1 cellular context compared by ENCODE assay signal in the genomic region with DNA sequence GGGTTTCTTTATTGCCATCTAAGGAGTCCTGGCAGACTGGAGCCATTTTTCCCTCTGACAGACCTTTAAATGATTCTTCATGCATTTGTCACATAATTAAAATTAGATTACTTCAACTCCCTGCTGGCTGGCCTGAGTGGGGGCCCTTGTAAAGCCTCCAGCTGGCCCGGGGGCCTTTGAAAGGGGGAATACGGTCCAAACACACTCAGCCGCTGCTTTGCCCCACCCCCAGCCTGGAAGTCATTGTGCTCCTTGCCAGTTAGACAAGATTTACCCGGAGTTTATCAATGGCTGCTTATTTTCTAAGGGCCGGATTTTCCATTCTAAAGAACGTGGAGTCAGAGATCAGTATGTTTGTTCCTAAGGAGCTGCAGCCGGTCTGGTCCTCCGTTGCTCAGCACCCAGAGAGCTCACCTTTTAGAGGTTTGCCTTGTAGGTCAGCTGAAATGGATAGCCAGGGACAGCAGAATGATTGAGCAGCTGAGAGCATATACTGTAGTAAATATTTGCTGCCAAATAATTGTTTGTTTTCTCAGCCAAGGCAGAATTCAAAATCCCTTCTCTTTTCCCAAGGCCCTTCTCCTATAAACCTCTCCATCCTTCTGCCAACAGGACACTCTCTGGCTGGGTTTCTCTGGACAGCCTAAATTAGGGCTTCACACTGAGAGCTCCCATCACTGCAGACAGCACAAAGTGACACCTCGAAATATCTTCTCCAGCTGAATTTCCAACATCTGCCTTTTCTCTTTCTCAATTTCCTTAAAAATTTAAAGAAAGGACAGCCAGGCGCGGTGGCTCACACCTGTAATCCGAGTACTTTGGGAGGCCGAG.
TF ChIP-seq lines count a peak whose summit lies in the region.

No MANE protein-coding gene starts in this region.

TF ChIP-seq in GM23338, 12 proteins besides CTCF, POLR2A, EP300 and RAD21 (continued from another document):
- TF ChIP-seq, protein P1, sequence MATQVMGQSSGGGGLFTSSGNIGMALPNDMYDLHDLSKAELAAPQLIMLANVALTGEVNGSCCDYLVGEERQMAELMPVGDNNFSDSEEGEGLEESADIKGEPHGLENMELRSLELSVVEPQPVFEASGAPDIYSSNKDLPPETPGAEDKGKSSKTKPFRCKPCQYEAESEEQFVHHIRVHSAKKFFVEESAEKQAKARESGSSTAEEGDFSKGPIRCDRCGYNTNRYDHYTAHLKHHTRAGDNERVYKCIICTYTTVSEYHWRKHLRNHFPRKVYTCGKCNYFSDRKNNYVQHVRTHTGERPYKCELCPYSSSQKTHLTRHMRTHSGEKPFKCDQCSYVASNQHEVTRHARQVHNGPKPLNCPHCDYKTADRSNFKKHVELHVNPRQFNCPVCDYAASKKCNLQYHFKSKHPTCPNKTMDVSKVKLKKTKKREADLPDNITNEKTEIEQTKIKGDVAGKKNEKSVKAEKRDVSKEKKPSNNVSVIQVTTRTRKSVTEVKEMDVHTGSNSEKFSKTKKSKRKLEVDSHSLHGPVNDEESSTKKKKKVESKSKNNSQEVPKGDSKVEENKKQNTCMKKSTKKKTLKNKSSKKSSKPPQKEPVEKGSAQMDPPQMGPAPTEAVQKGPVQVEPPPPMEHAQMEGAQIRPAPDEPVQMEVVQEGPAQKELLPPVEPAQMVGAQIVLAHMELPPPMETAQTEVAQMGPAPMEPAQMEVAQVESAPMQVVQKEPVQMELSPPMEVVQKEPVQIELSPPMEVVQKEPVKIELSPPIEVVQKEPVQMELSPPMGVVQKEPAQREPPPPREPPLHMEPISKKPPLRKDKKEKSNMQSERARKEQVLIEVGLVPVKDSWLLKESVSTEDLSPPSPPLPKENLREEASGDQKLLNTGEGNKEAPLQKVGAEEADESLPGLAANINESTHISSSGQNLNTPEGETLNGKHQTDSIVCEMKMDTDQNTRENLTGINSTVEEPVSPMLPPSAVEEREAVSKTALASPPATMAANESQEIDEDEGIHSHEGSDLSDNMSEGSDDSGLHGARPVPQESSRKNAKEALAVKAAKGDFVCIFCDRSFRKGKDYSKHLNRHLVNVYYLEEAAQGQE (IDR thresholded peaks at IDR 0.05; ENCODE audit: unreplicated experiment): no peak
- TF ChIP-seq JUNB (IDR thresholded peaks at IDR 0.05; ENCODE audit: unreplicated experiment): no peak
- TF ChIP-seq, protein P2, sequence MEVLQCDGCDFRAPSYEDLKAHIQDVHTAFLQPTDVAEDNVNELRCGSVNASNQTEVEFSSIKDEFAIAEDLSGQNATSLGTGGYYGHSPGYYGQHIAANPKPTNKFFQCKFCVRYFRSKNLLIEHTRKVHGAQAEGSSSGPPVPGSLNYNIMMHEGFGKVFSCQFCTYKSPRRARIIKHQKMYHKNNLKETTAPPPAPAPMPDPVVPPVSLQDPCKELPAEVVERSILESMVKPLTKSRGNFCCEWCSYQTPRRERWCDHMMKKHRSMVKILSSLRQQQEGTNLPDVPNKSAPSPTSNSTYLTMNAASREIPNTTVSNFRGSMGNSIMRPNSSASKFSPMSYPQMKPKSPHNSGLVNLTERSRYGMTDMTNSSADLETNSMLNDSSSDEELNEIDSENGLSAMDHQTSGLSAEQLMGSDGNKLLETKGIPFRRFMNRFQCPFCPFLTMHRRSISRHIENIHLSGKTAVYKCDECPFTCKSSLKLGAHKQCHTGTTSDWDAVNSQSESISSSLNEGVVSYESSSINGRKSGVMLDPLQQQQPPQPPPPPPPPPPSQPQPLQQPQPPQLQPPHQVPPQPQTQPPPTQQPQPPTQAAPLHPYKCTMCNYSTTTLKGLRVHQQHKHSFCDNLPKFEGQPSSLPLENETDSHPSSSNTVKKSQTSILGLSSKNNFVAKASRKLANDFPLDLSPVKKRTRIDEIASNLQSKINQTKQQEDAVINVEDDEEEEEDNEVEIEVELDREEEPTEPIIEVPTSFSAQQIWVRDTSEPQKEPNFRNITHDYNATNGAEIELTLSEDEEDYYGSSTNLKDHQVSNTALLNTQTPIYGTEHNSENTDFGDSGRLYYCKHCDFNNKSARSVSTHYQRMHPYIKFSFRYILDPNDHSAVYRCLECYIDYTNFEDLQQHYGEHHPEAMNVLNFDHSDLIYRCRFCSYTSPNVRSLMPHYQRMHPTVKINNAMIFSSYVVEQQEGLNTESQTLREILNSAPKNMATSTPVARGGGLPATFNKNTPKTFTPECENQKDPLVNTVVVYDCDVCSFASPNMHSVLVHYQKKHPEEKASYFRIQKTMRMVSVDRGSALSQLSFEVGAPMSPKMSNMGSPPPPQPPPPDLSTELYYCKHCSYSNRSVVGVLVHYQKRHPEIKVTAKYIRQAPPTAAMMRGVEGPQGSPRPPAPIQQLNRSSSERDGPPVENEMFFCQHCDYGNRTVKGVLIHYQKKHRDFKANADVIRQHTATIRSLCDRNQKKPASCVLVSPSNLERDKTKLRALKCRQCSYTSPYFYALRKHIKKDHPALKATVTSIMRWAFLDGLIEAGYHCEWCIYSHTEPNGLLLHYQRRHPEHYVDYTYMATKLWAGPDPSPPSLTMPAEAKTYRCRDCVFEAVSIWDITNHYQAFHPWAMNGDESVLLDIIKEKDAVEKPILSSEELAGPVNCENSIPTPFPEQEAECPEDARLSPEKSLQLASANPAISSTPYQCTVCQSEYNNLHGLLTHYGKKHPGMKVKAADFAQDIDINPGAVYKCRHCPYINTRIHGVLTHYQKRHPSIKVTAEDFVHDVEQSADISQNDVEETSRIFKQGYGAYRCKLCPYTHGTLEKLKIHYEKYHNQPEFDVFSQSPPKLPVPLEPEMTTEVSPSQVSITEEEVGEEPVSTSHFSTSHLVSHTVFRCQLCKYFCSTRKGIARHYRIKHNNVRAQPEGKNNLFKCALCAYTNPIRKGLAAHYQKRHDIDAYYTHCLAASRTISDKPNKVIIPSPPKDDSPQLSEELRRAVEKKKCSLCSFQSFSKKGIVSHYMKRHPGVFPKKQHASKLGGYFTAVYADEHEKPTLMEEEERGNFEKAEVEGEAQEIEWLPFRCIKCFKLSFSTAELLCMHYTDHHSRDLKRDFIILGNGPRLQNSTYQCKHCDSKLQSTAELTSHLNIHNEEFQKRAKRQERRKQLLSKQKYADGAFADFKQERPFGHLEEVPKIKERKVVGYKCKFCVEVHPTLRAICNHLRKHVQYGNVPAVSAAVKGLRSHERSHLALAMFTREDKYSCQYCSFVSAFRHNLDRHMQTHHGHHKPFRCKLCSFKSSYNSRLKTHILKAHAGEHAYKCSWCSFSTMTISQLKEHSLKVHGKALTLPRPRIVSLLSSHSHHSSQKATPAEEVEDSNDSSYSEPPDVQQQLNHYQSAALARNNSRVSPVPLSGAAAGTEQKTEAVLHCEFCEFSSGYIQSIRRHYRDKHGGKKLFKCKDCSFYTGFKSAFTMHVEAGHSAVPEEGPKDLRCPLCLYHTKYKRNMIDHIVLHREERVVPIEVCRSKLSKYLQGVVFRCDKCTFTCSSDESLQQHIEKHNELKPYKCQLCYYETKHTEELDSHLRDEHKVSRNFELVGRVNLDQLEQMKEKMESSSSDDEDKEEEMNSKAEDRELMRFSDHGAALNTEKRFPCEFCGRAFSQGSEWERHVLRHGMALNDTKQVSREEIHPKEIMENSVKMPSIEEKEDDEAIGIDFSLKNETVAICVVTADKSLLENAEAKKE (CRISPR knock-in tag; IDR thresholded peaks at IDR 0.05): no peak
- no peak for TF ChIP-seq EZH2 (IDR thresholded peaks at IDR 0.05; ENCODE audit: low read depth, unreplicated experiment)
- TF ChIP-seq NANOG (IDR thresholded peaks at IDR 0.05; ENCODE audit: borderline replicate concordance): no peak
- no peak for TF ChIP-seq CREB1 (CRISPR knock-in tag; IDR thresholded peaks at IDR 0.05; ENCODE audit: low read depth)
- TF ChIP-seq STAT1 (IDR thresholded peaks at IDR 0.05; ENCODE audit: unreplicated experiment): no peak
- TF ChIP-seq ZNF331 (CRISPR knock-in tag; IDR thresholded peaks at IDR 0.05; ENCODE audit: low read depth): no peak
- no peak for TF ChIP-seq POLR2AphosphoS5 (IDR thresholded peaks at IDR 0.05; ENCODE audit: low read depth)
- TF ChIP-seq EZH2phosphoT487 (IDR thresholded peaks at IDR 0.05; ENCODE audit: unreplicated experiment): no peak
- TF ChIP-seq, protein P3, sequence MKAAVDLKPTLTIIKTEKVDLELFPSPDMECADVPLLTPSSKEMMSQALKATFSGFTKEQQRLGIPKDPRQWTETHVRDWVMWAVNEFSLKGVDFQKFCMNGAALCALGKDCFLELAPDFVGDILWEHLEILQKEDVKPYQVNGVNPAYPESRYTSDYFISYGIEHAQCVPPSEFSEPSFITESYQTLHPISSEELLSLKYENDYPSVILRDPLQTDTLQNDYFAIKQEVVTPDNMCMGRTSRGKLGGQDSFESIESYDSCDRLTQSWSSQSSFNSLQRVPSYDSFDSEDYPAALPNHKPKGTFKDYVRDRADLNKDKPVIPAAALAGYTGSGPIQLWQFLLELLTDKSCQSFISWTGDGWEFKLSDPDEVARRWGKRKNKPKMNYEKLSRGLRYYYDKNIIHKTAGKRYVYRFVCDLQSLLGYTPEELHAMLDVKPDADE (IDR thresholded peaks at IDR 0.05): no peak
